9 cellular contexts compared by ENCODE assay signal in genomic region chr19:45076851-45077730, GRCh38. TPM values are rescaled to one million over a fixed set of nuclear protein-coding genes. Genes with fewer than 3 reads are reported as not detected.
A peak's percentile ranks its signal among the peaks of the same experiment; 100 is the strongest.
DNase-seq lines count a peak whose midpoint lies in the region; ATAC-seq, FAIRE-seq and TF ChIP-seq lines count a peak whose summit lies in the region.
"Had no signal": no experiment of that assay in that cellular context is flagged by ENCODE, and none has a peak within 500 bp of the region (broad histone marks: within the 10 kb centered on the region; RNA-seq: fewer than 3 reads in every experiment).

No MANE protein-coding gene starts in this region.

- H3K79me2 ChIP-seq in MM.1S (ENCODE audit: low read length) (peaks cover 70% of the 10 kb centered on the region), neural cell (replicated peaks; ENCODE audit: insufficient read depth, low read length) (peaks cover 18% of the 10 kb centered on the region)

- no peak for ATAC-seq in CD8-positive, alpha-beta T cell

- H3K27ac Mint-ChIP-seq in CD8-positive, alpha-beta T cell = peak overlapping the region; percentile 71

- CTCF ChIA-PET in CD8-positive, alpha-beta T cell (lab: Charles Lee) = interaction anchor here (1.0 kb wide), 1 partner anchor 15 kb away, joined by 4 read pairs; no protein-coding TSS in a partner anchor

- H3K27me3 ChIP-seq in CD8-positive, alpha-beta T cell (ENCODE audit: insufficient read depth, low read length) = no peaks in the 10 kb centered on the region
- no peaks in the 10 kb centered on the region for H3K27me3 ChIP-seq in MM.1S (replicated peaks; ENCODE audit: insufficient read depth, low read length)
- H3K27me3 ChIP-seq in dorsolateral prefrontal cortex = no peaks in the 10 kb centered on the region
- H3K27me3 ChIP-seq in neural cell (ENCODE audit: insufficient read depth, low read depth, low read length) = peaks cover 33% of the 10 kb centered on the region

- no peaks in the 10 kb centered on the region for H3K27me3 Mint-ChIP-seq in CD8-positive, alpha-beta T cell (ENCODE audit: low read depth)

- H3K9ac ChIP-seq in MM.1S (ENCODE audit: low read length) (peak overlapping the region; percentile 37; the same call in 1 of the 2 replicates), neural cell (ENCODE audit: low read length) (no peak overlapping the region)

- H3K9me3 Mint-ChIP-seq in CD8-positive, alpha-beta T cell = no peaks in the 10 kb centered on the region

- no peak overlapping the region for H3K27ac ChIP-seq in CD8-positive, alpha-beta T cell (ENCODE audit: low read depth, low read length)
- H3K27ac ChIP-seq in MM.1S (ENCODE audit: low read length) (peak overlapping the region; percentile 76; the same call in 1 of the 2 replicates), dorsolateral prefrontal cortex (peak overlapping the region in 2 of 59 donors; percentile 1 to 73), neural cell (ENCODE audit: low read length) (no peak overlapping the region)

- intact Hi-C loops in CD8-positive, alpha-beta T cell (cut with DNase I, micrococcal nuclease) = loop anchor here (1.0 to 5.0 kb wide), 5 partner anchors 16 to 615 kb away; partner anchors contain the start of genes BLOC1S3 (in 2 of the 2), TRAPPC6A (in 2 of the 2), PPP1R37 (in 1 of the 2) and QPCTL (in 1 of the 2)
- intact Hi-C loops in dorsolateral prefrontal cortex (cut with DNase I) = no loop called here

- no peak for TF ChIP-seq POLR2A in GM12892 (IDR thresholded peaks at IDR 0.05; ENCODE audit: low read depth, low read length)

- H3K9me2 ChIP-seq in MM.1S (replicated peaks; ENCODE audit: insufficient read depth, low read length) (no peaks in the 10 kb centered on the region), neural cell (ENCODE audit: insufficient read depth, low read length) (no peaks in the 10 kb centered on the region)

- H2AFZ ChIP-seq in MM.1S (ENCODE audit: low read length) = 0 out of 2 replicates have a peak overlapping the region, but pooled peaks have one; percentile 44
- H2AFZ ChIP-seq in neural cell (ENCODE audit: low read depth, low read length) = no peak overlapping the region

- H3F3A ChIP-seq in MM.1S (ENCODE audit: insufficient read depth, low read length) (peaks cover 25% of the 10 kb centered on the region), neural cell (ENCODE audit: insufficient read depth, low read length, poor library complexity, severe bottlenecking) (no peaks in the 10 kb centered on the region)

- no peak for TF ChIP-seq CTCF in CD8-positive, alpha-beta T cell (IDR thresholded peaks at IDR 0.05)
- TF ChIP-seq CTCF in MM.1S (IDR thresholded peaks at IDR 0.05; ENCODE audit: low read length) (no peak), dorsolateral prefrontal cortex (IDR thresholded peaks at IDR 0.05 in 54 of 56, conservative IDR thresholded peaks at IDR 0.05 in 2 of 56; ENCODE audit: low read depth in 1 of 56, partially characterized antibody in 56 of 56) (no peak), neural cell (IDR thresholded peaks at IDR 0.05; ENCODE audit: poor library complexity, severe bottlenecking) (no peak)

- FAIRE-seq in GM12892 (lab: Jason Lieb, UNC) = no peak

- peaks cover 13% of the 10 kb centered on the region for H3K36me3 Mint-ChIP-seq in CD8-positive, alpha-beta T cell

- H3K4me2 ChIP-seq in MM.1S (ENCODE audit: low read depth, low read length) = peak overlapping the region; percentile 77
- no peak overlapping the region for H3K4me2 ChIP-seq in neural cell (ENCODE audit: low read length)

- peak overlapping the region; percentile 42 for H3K4me3 ChIP-seq in CD8-positive, alpha-beta T cell (ENCODE audit: low read depth, low read length)
- H3K4me3 ChIP-seq in MM.1S (ENCODE audit: low read length) = peak overlapping the region; percentile 46
- H3K4me3 ChIP-seq in dorsolateral prefrontal cortex = peak overlapping the region in 51 of 59 donors; percentile 34 to 73 (median 54)
- H3K4me3 ChIP-seq in neural cell (ENCODE audit: low read length) = peak overlapping the region; percentile 62

- peaks cover 4% of the 10 kb centered on the region for H3K36me3 ChIP-seq in CD8-positive, alpha-beta T cell (ENCODE audit: insufficient read depth, low read length)
- peaks cover 10% of the 10 kb centered on the region; the same call in 1 of the 2 replicates for H3K36me3 ChIP-seq in MM.1S (replicated peaks; ENCODE audit: insufficient read depth, low read length)
- H3K36me3 ChIP-seq in neural cell (ENCODE audit: insufficient read depth, low read length) = no peaks in the 10 kb centered on the region

- DNase-seq in CD8-positive, alpha-beta T cell = no peak
- DNase-seq in MM.1S (no peak), dorsolateral prefrontal cortex (no peak), GM12892 (ENCODE audit: insufficient read length) (no peak), HuH-7.5 (ENCODE audit: low spot score) (no peak), DMS79 treated with DMSO at 0.1 percent for 48 hours (lab: John Stamatoyannopoulos, UW) (no peak), hepatic stellate cell (ENCODE audit: low spot score) (no peak)

- no peak for TF ChIP-seq RAD21 in neural cell (conservative IDR thresholded peaks at IDR 0.05)

- POLR2A ChIA-PET in CD8-positive, alpha-beta T cell (lab: Charles Lee) = interaction anchor here (1.3 kb wide), 1 partner anchor 76 kb away, joined by 5 read pairs; the partner anchor contains the start of gene RELB

- H3K9me3 ChIP-seq in CD8-positive, alpha-beta T cell (ENCODE audit: low read length) = no peaks in the 10 kb centered on the region
- H3K9me3 ChIP-seq in MM.1S (replicated peaks; ENCODE audit: insufficient read depth, low read length) (no peaks in the 10 kb centered on the region), neural cell (ENCODE audit: low read length) (no peaks in the 10 kb centered on the region)

- peaks cover 4% of the 10 kb centered on the region; the same call in 1 of the 2 replicates for H4K20me1 ChIP-seq in MM.1S (ENCODE audit: insufficient read depth, low read length)
- no peaks in the 10 kb centered on the region for H4K20me1 ChIP-seq in neural cell (ENCODE audit: insufficient read depth)

- peaks cover 46% of the 10 kb centered on the region for H3K4me1 ChIP-seq in CD8-positive, alpha-beta T cell (ENCODE audit: insufficient read depth, low read length)
- H3K4me1 ChIP-seq in MM.1S (ENCODE audit: low read length) = peaks cover 18% of the 10 kb centered on the region

- TF ChIP-seq EP300 in neural cell (conservative IDR thresholded peaks at IDR 0.05; ENCODE audit: poor library complexity, severe bottlenecking) = no peak

- peak overlapping the region; percentile 76 for H3K4me3 Mint-ChIP-seq in CD8-positive, alpha-beta T cell

- peaks cover 43% of the 10 kb centered on the region for H3K4me1 Mint-ChIP-seq in CD8-positive, alpha-beta T cell (ENCODE audit: low read depth)

TF ChIP-seq in neural cell, 6 proteins besides CTCF, POLR2A, EP300 and RAD21:
- TF ChIP-seq REST (IDR thresholded peaks at IDR 0.05; ENCODE audit: borderline replicate concordance) (no peak), POLR2AphosphoS5 (IDR thresholded peaks at IDR 0.05) (no peak), EZH2 (IDR thresholded peaks at IDR 0.05; ENCODE audit: borderline replicate concordance, insufficient read depth, low read length, poor library complexity, severe bottlenecking) (no peak), SMC3 (conservative IDR thresholded peaks at IDR 0.05; ENCODE audit: poor library complexity) (no peak), TAF1 (IDR thresholded peaks at IDR 0.05; ENCODE audit: low read depth) (no peak), MXI1 (conservative IDR thresholded peaks at IDR 0.05; ENCODE audit: poor library complexity, severe bottlenecking) (no peak)

RNA-seq across cellular contexts. Expression of gene ZNF296, which starts 0.8 kb away (rescaled TPM):
- 1 to 10 TPM; 2.6 to 3.4 TPM for total RNA-seq in CD8-positive, alpha-beta T cell
- 1 to 10 TPM in 79 of 120 experiments, under 1 TPM in 41; 0.36 to 3.5 (median 1.3) TPM for total RNA-seq in dorsolateral prefrontal cortex
- 1.0 and 1.4 TPM in 2 replicates for polyA plus RNA-seq in neural cell
- 0.58 and 0.73 TPM in 2 replicates for polyA minus RNA-seq in neural cell
- 0.68 TPM for polyA plus RNA-seq in GM12892 (2012; ENCODE audit: missing spikeins)
- total RNA-seq: M059J had no signal

RNA-seq across cellular contexts. Expression of gene GEMIN7, which starts 2.0 kb away (rescaled TPM):
- total RNA-seq in CD8-positive, alpha-beta T cell = 1 to 10 TPM; 7.2 to 7.7 TPM
- total RNA-seq in dorsolateral prefrontal cortex = 10 to 100 TPM in 115 of 120 experiments, 1 to 10 TPM in 5; 5.0 to 26.4 (median 16.3) TPM
- polyA plus RNA-seq in neural cell = 14.4 and 26.5 TPM in 2 replicates
- 26.4 and 28.5 TPM in 2 replicates for polyA minus RNA-seq in neural cell
- polyA plus RNA-seq in GM12892 (2012; ENCODE audit: missing spikeins) = 44.3 TPM

RNA-seq across cellular contexts. Expression of gene PPP1R37, which starts 15.9 kb away (rescaled TPM):
- 10 to 100 TPM; 19.3 to 19.9 TPM for total RNA-seq in CD8-positive, alpha-beta T cell
- total RNA-seq in dorsolateral prefrontal cortex = 10 to 100 TPM; 33.6 to 77.3 (median 54.0) TPM
- 53.7 and 56.6 TPM in 2 replicates for polyA plus RNA-seq in neural cell
- 51.7 and 67.0 TPM in 2 replicates for polyA minus RNA-seq in neural cell
- polyA plus RNA-seq in GM12892 (2012; ENCODE audit: missing spikeins) = 6.2 TPM

RNA-seq across cellular contexts. Expression of gene CLASRP, which starts 38.2 kb away (rescaled TPM):
- 100 to 1,000 TPM; 144 to 153 TPM for total RNA-seq in CD8-positive, alpha-beta T cell
- total RNA-seq in dorsolateral prefrontal cortex = 100 to 1,000 TPM in 71 of 120 experiments, 10 to 100 TPM in 49; 51.6 to 162 (median 105) TPM
- polyA plus RNA-seq in neural cell = 30.1 and 38.4 TPM in 2 replicates
- 17.4 and 22.4 TPM in 2 replicates for polyA minus RNA-seq in neural cell
- 63.6 TPM for polyA plus RNA-seq in GM12892 (2012; ENCODE audit: missing spikeins)

Comparison
In these comparisons a context has a peak if more than half of its experiments do, and no peak if none do; other contexts are left out.
1. intact Hi-C loops: an anchor here in CD8-positive, alpha-beta T cell (1.0 to 5.0 kb wide); none called in dorsolateral prefrontal cortex.